21 cellular contexts compared by ENCODE assay signal in the genomic region with DNA sequence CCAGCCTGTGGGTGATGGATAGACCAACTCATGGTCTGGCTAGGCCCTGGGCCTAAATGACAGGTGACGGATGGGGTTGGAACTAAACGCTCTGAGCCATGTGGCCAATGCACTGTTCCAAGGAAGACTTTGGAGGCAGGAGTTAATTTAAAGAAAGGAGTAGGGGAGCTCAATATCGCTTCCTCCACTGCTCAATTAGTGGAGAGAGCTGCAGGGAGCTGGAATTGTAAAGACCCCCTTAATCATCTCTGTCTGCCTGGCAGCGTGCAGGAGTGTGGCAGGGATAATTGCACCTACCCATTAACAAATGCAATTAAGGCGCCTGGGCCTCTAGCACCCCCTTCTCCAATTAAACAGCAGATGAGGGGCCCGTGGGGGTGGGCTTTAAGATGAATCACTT.
"Had no signal": no experiment of that assay in that cellular context is flagged by ENCODE, and none has a peak within 500 bp of the region (broad histone marks: within the 10 kb centered on the region; RNA-seq: fewer than 3 reads in every experiment).

No MANE protein-coding gene starts in this region.

- H3K4me3 ChIP-seq: left ventricle myocardium inferior, lung, spleen, tibial artery, upper lobe of left lung, uterus had no signal

- H3K4me1 ChIP-seq: foreskin keratinocyte, tibial artery, upper lobe of left lung, uterus had no signal

- H3K27me3 ChIP-seq: spleen, tibial artery, upper lobe of left lung, uterus had no signal

- H3K36me3 ChIP-seq: left ventricle myocardium inferior, spleen, tibial artery, upper lobe of left lung, uterus had no signal

- DNase-seq: dermis blood vessel endothelial cell; erythroblast; foreskin keratinocyte; immature natural killer cell; left ventricle myocardium inferior; mesenchymal stem cell; midbrain; posterior cingulate gyrus; spleen; stimulated activated CD4-positive, alpha-beta T cell treated with anti-CD3 and anti-CD28 coated beads, Interleukin-15, amount 100 ng/mL, for 24 hours; stimulated activated CD4-positive, alpha-beta T cell treated with anti-CD3 and anti-CD28 coated beads, Interleukin-1b, Interleukin-23, amount 100 ng/mL, for 48 hours; stimulated activated CD4-positive, alpha-beta T cell treated with anti-CD3 and anti-CD28 coated beads, Interleukin-4, amount 100 ng/mL, for 24 hours; tibial artery; upper lobe of left lung; uterus had no signal

- H3K9me3 ChIP-seq: left ventricle myocardium inferior, spleen, tibial artery, upper lobe of left lung, uterus had no signal

- ATAC-seq: foreskin keratinocyte; natural killer cell treated with Interleukin-12 subunit alpha and Interleukin-12 subunit beta and Interleukin-15 and Interleukin-18, amount 100 ng/mL, for 72 hours; sciatic nerve; stimulated activated memory B cell treated with anti-CD40 and anti-IgM and Interleukin-4, amounts not matched to agents 10 μg/mL and 1 μg/mL and 100 μg/mL, for 72 hours had no signal

- FAIRE-seq: endothelial cell of umbilical vein, keratinocyte had no signal

- H3K27ac ChIP-seq: foreskin keratinocyte, left ventricle myocardium inferior, spleen, tibial artery, upper lobe of left lung, uterus had no signal
